Comparison of ENCODE assay signal across 37 cellular contexts in genomic region chr7:111477462-111478225, GRCh38.
DNase-seq lines count a peak whose midpoint lies in the region; ATAC-seq, FAIRE-seq and TF ChIP-seq lines count a peak whose summit lies in the region.
"Had no signal": no experiment of that assay in that cellular context is flagged by ENCODE, and none has a peak within 500 bp of the region (broad histone marks: within the 10 kb centered on the region; RNA-seq: fewer than 3 reads in every experiment).

No MANE protein-coding gene starts in this region.

- no peak overlapping the region for H3K4me3 Mint-ChIP-seq in activated T-cell treated with anti-CD3 and anti-CD28 coated beads, Interleukin-2, amount 50 U/mL, for 72 hours
- no peak overlapping the region for H3K4me3 Mint-ChIP-seq in activated naive CD4-positive, alpha-beta T cell treated with anti-CD3 and anti-CD28 coated beads, Interleukin-2, amount 50 U/mL, for 24 hours
- H3K4me3 Mint-ChIP-seq: B cell; CD14-positive monocyte; CD4-positive, alpha-beta memory T cell; CD4-positive, alpha-beta T cell; CD4-positive, CD25-positive, alpha-beta regulatory T cell; CD8-positive, alpha-beta memory T cell; CD8-positive, alpha-beta T cell had no signal

- no peak for TF ChIP-seq POLR2A in K562 (conservative IDR thresholded peaks at IDR 0.05)

- BruUV-seq in K562 (replicated peaks; lab: Mats Ljungman, UMichigan), result no TSS peak

- ATAC-seq in activated T-cell treated with anti-CD3 and anti-CD28 coated beads, Interleukin-2, amount 50 U/mL, for 72 hours (replicated peaks in 1 of 2), result no peak
- peak; percentile 20 for ATAC-seq in K562
- ATAC-seq in HG03378 (IDR thresholded peaks at IDR 0.05; ENCODE audit: unreplicated experiment), result no peak
- ATAC-seq: A549; CD8-positive, alpha-beta T cell had no signal

- no peaks in the 10 kb centered on the region for H3K4me1 Mint-ChIP-seq in activated T-cell treated with anti-CD3 and anti-CD28 coated beads, Interleukin-2, amount 50 U/mL, for 72 hours (ENCODE audit: low read depth)
- no peaks in the 10 kb centered on the region for H3K4me1 Mint-ChIP-seq in activated naive CD4-positive, alpha-beta T cell treated with anti-CD3 and anti-CD28 coated beads, Interleukin-2, amount 50 U/mL, for 24 hours
- H3K4me1 Mint-ChIP-seq: B cell; CD14-positive monocyte; CD8-positive, alpha-beta memory T cell had no signal

- no peak for TF ChIP-seq CTCF in HEK293 (tag by site-specific recombination; IDR thresholded peaks at IDR 0.05)
- TF ChIP-seq CTCF in K562 (IDR thresholded peaks at IDR 0.05 in 2 of 3, conservative IDR thresholded peaks at IDR 0.05 in 1 of 3; ENCODE audit: insufficient read depth in 2 of 3, low read depth in 1 of 3, low read length in 3 of 3), result no peak

- H3K27me3 Mint-ChIP-seq in activated T-cell treated with anti-CD3 and anti-CD28 coated beads, Interleukin-2, amount 50 U/mL, for 72 hours (ENCODE audit: low read depth), result no peaks in the 10 kb centered on the region
- H3K27me3 Mint-ChIP-seq in activated naive CD4-positive, alpha-beta T cell treated with anti-CD3 and anti-CD28 coated beads, Interleukin-2, amount 50 U/mL, for 24 hours, result no peaks in the 10 kb centered on the region
- H3K27me3 Mint-ChIP-seq: B cell; CD4-positive, alpha-beta memory T cell; CD4-positive, alpha-beta T cell; CD4-positive, CD25-positive, alpha-beta regulatory T cell; CD8-positive, alpha-beta memory T cell had no signal

- H3K4me3 ChIP-seq in HEK293 (ENCODE audit: low read depth, low read length) (no peak overlapping the region), K562 (no peak overlapping the region)
- H3K4me3 ChIP-seq: A549; BLaER1; BLaER1 treated with 17β-estradiol and CSF1 and Interleukin-3, amounts not matched to agents 10 nM and 100 nM had no signal

- H3K36me3 ChIP-seq in HEK293 (ENCODE audit: control insufficient read depth in 2 of 2, insufficient read depth in 1 of 2, low read length in 2 of 2) (no peaks in the 10 kb centered on the region), K562 (ENCODE audit: control insufficient read depth, insufficient read depth, low read length) (peaks cover 27% of the 10 kb centered on the region; the same call in 2 of the 3 replicates)
- H3K36me3 ChIP-seq: BE2C; BLaER1 treated with 17β-estradiol and CSF1 and Interleukin-3, amounts not matched to agents 10 nM and 100 nM had no signal

- H3K79me2 ChIP-seq in K562 (ENCODE audit: control insufficient read depth, insufficient read depth, low read length), result peaks cover 10% of the 10 kb centered on the region; the same call in 1 of the 3 replicates

- in situ Hi-C loops in K562 (cut with MboI), result loop anchor here (5.0 kb wide), 1 partner anchor 385 kb away; the partner anchor contains the start of gene LRRN3

- 23% methylated on average over 4 of the region's 4 CpGs for WGBS in K562 (ENCODE audit: insufficient coverage, low coverage, missing lambda C conversion rate)

- H3K4me1 ChIP-seq in HEK293 (ENCODE audit: control insufficient read depth, insufficient read depth, low read length), result no peaks in the 10 kb centered on the region
- peaks cover 6 to 47% of the 10 kb centered on the region in 2 experiments; a peak in 4 of 5 replicates for H3K4me1 ChIP-seq in K562 (replicated peaks in 1 of 2; ENCODE audit: control insufficient read depth in 2 of 2, insufficient read depth in 2 of 2, low read length in 2 of 2)
- H3K4me1 ChIP-seq: A549; BE2C; BLaER1; BLaER1 treated with 17β-estradiol and CSF1 and Interleukin-3, amounts not matched to agents 10 nM and 100 nM; Caco-2 had no signal

- TF ChIP-seq EP300 in K562 (IDR thresholded peaks at IDR 0.05; ENCODE audit: low read length), result peak; percentile 81; the same call in 1 of the 2 replicates

- H3K9me3 ChIP-seq in HEK293 (ENCODE audit: control insufficient read depth, insufficient read depth, low read depth, low read length) (no peaks in the 10 kb centered on the region), K562 (replicated peaks; ENCODE audit: control insufficient read depth, insufficient read depth, low read depth, low read length) (peaks cover 14% of the 10 kb centered on the region)
- H3K9me3 ChIP-seq: A549, BE2C, Caco-2 had no signal

- FAIRE-seq in K562 (lab: Jason Lieb, UNC), result no peak
- FAIRE-seq: A204.1, A549, D721Med had no signal

- no peaks in the 10 kb centered on the region for H4K20me1 ChIP-seq in K562 (replicated peaks; ENCODE audit: control insufficient read depth, insufficient read depth, low read length)
- H4K20me1 ChIP-seq: BLaER1; BLaER1 treated with 17β-estradiol and CSF1 and Interleukin-3, amounts not matched to agents 10 nM and 100 nM had no signal

- DNase-seq in activated T-cell treated with anti-CD3 and anti-CD28 coated beads, Interleukin-2, amount 50 U/mL, for 72 hours, result no peak
- DNase-seq in activated T-cell treated with anti-CD3 and anti-CD28 coated beads, Interleukin-2, amount 50 U/mL, for 48 hours, result no peak
- DNase-seq in activated naive CD4-positive, alpha-beta T cell treated with Interleukin-2 at 50 U/mL for 16 hours, result no peak
- peak in 2 of 4 experiments; percentile 28 to 75 for DNase-seq in K562 (ENCODE audit: extremely low read depth in 1 of 4, low spot score in 3 of 4)
- no peak for DNase-seq in superior temporal gyrus (ENCODE audit: extremely low spot score)
- DNase-seq: 8988T; ACHN; AML-193; BE2C; C1 segment of cervical spinal cord; Caco-2; Calu3; CD4-positive, alpha-beta memory T cell; CD4-positive, alpha-beta T cell; CD4-positive, CD25-positive, alpha-beta regulatory T cell; CD8-positive, alpha-beta memory T cell; CD8-positive, alpha-beta T cell; COR-L47; DMS 273 treated with DMSO at 0.1 percent for 48 hours; DMS153; DMS53; DMS79; DMS79 treated with DMSO at 0.1 percent for 48 hours; DND-41; EL had no signal

- H3K27me3 ChIP-seq in K562 (ENCODE audit: control insufficient read depth in 2 of 2, insufficient read depth in 2 of 2, low read length in 2 of 2), result no peaks in the 10 kb centered on the region
- H3K27me3 ChIP-seq: BE2C; BLaER1; BLaER1 treated with 17β-estradiol and CSF1 and Interleukin-3, amounts not matched to agents 10 nM and 100 nM had no signal

- H3K4me2 ChIP-seq in K562 (ENCODE audit: insufficient read depth, low read length), result no peak overlapping the region
- H3K4me2 ChIP-seq: A549; BLaER1; BLaER1 treated with 17β-estradiol and CSF1 and Interleukin-3, amounts not matched to agents 10 nM and 100 nM had no signal

- 0 out of 4 replicates have a peak, but pooled peaks have one; percentile 10 to 13 for TF ChIP-seq RAD21 in K562 (CRISPR knock-in tag; conservative IDR thresholded peaks at IDR 0.05 in 1 of 2, IDR thresholded peaks at IDR 0.05 in 1 of 2)

- H3K9ac ChIP-seq in K562 (ENCODE audit: insufficient read depth in 1 of 2, low read depth in 2 of 2, low read length in 2 of 2), result no peak overlapping the region
- H3K9ac ChIP-seq: BLaER1; BLaER1 treated with 17β-estradiol and CSF1 and Interleukin-3, amounts not matched to agents 10 nM and 100 nM had no signal

- peaks cover 4 to 15% of the 10 kb centered on the region in 2 donors for H3K36me3 Mint-ChIP-seq in activated T-cell treated with anti-CD3 and anti-CD28 coated beads, Interleukin-2, amount 50 U/mL, for 72 hours (ENCODE audit: insufficient read depth in 2 of 2)
- H3K36me3 Mint-ChIP-seq in activated naive CD4-positive, alpha-beta T cell treated with anti-CD3 and anti-CD28 coated beads, Interleukin-2, amount 50 U/mL, for 24 hours, result peaks cover 20% of the 10 kb centered on the region
- H3K36me3 Mint-ChIP-seq: CD14-positive monocyte had no signal

- intact Hi-C loops in K562 (cut with micrococcal nuclease), result loop anchor here (1.0 to 5.0 kb wide), 5 partner anchors 84 to 296 kb away; no protein-coding TSS in a partner anchor

- H3K9me3 Mint-ChIP-seq in activated T-cell treated with anti-CD3 and anti-CD28 coated beads, Interleukin-2, amount 50 U/mL, for 72 hours, result peaks cover 2 to 4% of the 10 kb centered on the region in 2 donors
- H3K9me3 Mint-ChIP-seq in activated naive CD4-positive, alpha-beta T cell treated with anti-CD3 and anti-CD28 coated beads, Interleukin-2, amount 50 U/mL, for 24 hours, result no peaks in the 10 kb centered on the region
- H3K9me3 Mint-ChIP-seq: CD4-positive, alpha-beta T cell had no signal

- no peak overlapping the region for H3K27ac ChIP-seq in HEK293 (ENCODE audit: extremely low read depth, low read depth, low read length)
- peak overlapping the region; percentile 68; the same call in 2 of the 3 replicates for H3K27ac ChIP-seq in K562 (ENCODE audit: extremely low read depth, low read depth, low read length)
- H3K27ac ChIP-seq: 22Rv1; A549; BLaER1; BLaER1 treated with 17β-estradiol and CSF1 and Interleukin-3, amounts not matched to agents 10 nM and 100 nM; C4-2B had no signal

- H3K9me1 ChIP-seq in K562 (ENCODE audit: control insufficient read depth, insufficient read depth, low read length), result no peaks in the 10 kb centered on the region

- CTCF ChIA-PET in HEK293 (lab: Yijun Ruan, JAX), result no interaction called here
- CTCF ChIA-PET in K562 (lab: Yijun Ruan, JAX; ENCODE audit: low intra/inter-chr PET ratio), result no interaction called here

- peak overlapping the region; percentile 2; the same call in 1 of the 2 replicates for H2AFZ ChIP-seq in K562 (ENCODE audit: low read depth, low read length)

- POLR2A ChIA-PET in HEK293 (lab: Yijun Ruan, JAX) (no interaction called here), K562 (lab: Yijun Ruan, JAX) (interaction anchor here (1.0 to 1.3 kb wide), 2 partner anchors 39 to 295 kb away, joined by 3 read pairs; no protein-coding TSS in a partner anchor)

- H3K27ac Mint-ChIP-seq in activated T-cell treated with anti-CD3 and anti-CD28 coated beads, Interleukin-2, amount 50 U/mL, for 72 hours, result peak overlapping the region; percentile 57
- H3K27ac Mint-ChIP-seq in activated naive CD4-positive, alpha-beta T cell treated with anti-CD3 and anti-CD28 coated beads, Interleukin-2, amount 50 U/mL, for 24 hours, result peak overlapping the region; percentile 15
- H3K27ac Mint-ChIP-seq: B cell; CD14-positive monocyte; CD4-positive, alpha-beta T cell; CD4-positive, CD25-positive, alpha-beta regulatory T cell; CD8-positive, alpha-beta memory T cell; CD8-positive, alpha-beta T cell had no signal

TF ChIP-seq in HEK293, 187 proteins besides CTCF, POLR2A, EP300 and RAD21 (continues in another document):
- peak; percentile 87 for TF ChIP-seq ZNF558 (tag by site-specific recombination; IDR thresholded peaks at IDR 0.05)

TF ChIP-seq in K562, 482 proteins besides CTCF, POLR2A, EP300 and RAD21 (continues in another document):
- peak; percentile 64; the same call in 1 of the 2 replicates for TF ChIP-seq FOXM1 (IDR thresholded peaks at IDR 0.05; ENCODE audit: low read depth)
- no peak for TF ChIP-seq FOXM1 (CRISPR knock-in tag; IDR thresholded peaks at IDR 0.05; ENCODE audit: low read depth)
- 0 out of 2 replicates have a peak, but pooled peaks have one; percentile 6 for TF ChIP-seq EHMT2 (IDR thresholded peaks at IDR 0.05)
